In genomic region chr6:27092316-27092692, GRCh38 we compare ENCODE assay signal across 10 cellular contexts.
DNase-seq lines count a peak whose midpoint lies in the region; ATAC-seq, FAIRE-seq and TF ChIP-seq lines count a peak whose summit lies in the region.
"Had no signal": no experiment of that assay in that cellular context is flagged by ENCODE, and none has a peak within 500 bp of the region (broad histone marks: within the 10 kb centered on the region; RNA-seq: fewer than 3 reads in every experiment).

No MANE protein-coding gene starts in this region.

- peak overlapping the region; percentile 83 to 88 (median 85) for H3K4me3 Mint-ChIP-seq in nephron

- H3K79me2 ChIP-seq in Loucy (ENCODE audit: insufficient read depth, low read length): no peaks in the 10 kb centered on the region

- H3K9me3 ChIP-seq in ES-I3 (ENCODE audit: control insufficient read depth, insufficient read depth, low read length) (no peaks in the 10 kb centered on the region), Loucy (ENCODE audit: insufficient read depth, low read depth, low read length) (no peaks in the 10 kb centered on the region), small intestine (ENCODE audit: control insufficient read depth, low read depth) (no peaks in the 10 kb centered on the region), suprapubic skin (no peaks in the 10 kb centered on the region)

- ATAC-seq in HG02642 (IDR thresholded peaks at IDR 0.05; ENCODE audit: poor library complexity, unreplicated experiment): no peak

- TF ChIP-seq EP300 in suprapubic skin (IDR thresholded peaks at IDR 0.05): no peak

- H3K9me2 ChIP-seq in Loucy (replicated peaks; ENCODE audit: low read depth, low read length): no peaks in the 10 kb centered on the region

- DNase-seq in brain microvascular endothelial cell (no peak), NCI-H1694 (lab: John Stamatoyannopoulos, UW) (no peak), small intestine (no peak), suprapubic skin (ENCODE audit: low spot score in 2 of 2) (no peak)
- DNase-seq: cerebellar nuclear complex, NCI-H1436 treated with DMSO at 0.1 percent for 48 hours had no signal

- H3K27me3 Mint-ChIP-seq in nephron (ENCODE audit: low read depth): peaks cover 80% of the 10 kb centered on the region

- H3K27ac ChIP-seq in brain microvascular endothelial cell (peak overlapping the region; percentile 3), small intestine (ENCODE audit: low read depth in 1 of 2, low read length in 1 of 2) (no peak overlapping the region), suprapubic skin (no peak overlapping the region)

- TF ChIP-seq CTCF in Loucy (conservative IDR thresholded peaks at IDR 0.05; ENCODE audit: low read length): no peak
- TF ChIP-seq CTCF in brain microvascular endothelial cell (IDR thresholded peaks at IDR 0.05; ENCODE audit: low read depth, low read length, missing control alignments): no peak
- no peak for TF ChIP-seq CTCF in nephron (IDR thresholded peaks at IDR 0.05; ENCODE audit: unreplicated experiment in 3 of 3)
- TF ChIP-seq CTCF in suprapubic skin (IDR thresholded peaks at IDR 0.05): no peak

- H3K27me3 ChIP-seq in Loucy (ENCODE audit: insufficient read depth, low read length, poor library complexity, severe bottlenecking) (peaks cover 4% of the 10 kb centered on the region), brain microvascular endothelial cell (replicated peaks) (no peaks in the 10 kb centered on the region), small intestine (ENCODE audit: control insufficient read depth in 2 of 2, insufficient read depth in 2 of 2, low read length in 2 of 2) (peaks cover 0 to 13% of the 10 kb centered on the region in 2 donors), suprapubic skin (peaks cover 79% of the 10 kb centered on the region)

- peak overlapping the region; percentile 73 for H3K4me2 ChIP-seq in Loucy (ENCODE audit: low read depth, low read length, poor library complexity, severe bottlenecking)

- in situ Hi-C loops in brain microvascular endothelial cell (cut with HindIII; ENCODE audit: low pct_ligation_motif_present, low sequenced_read_pairs): no loop called here

- TF ChIP-seq POLR2A in suprapubic skin (IDR thresholded peaks at IDR 0.05): no peak

- H3K36me3 ChIP-seq in ES-I3 (ENCODE audit: insufficient read depth, low read length) (no peaks in the 10 kb centered on the region), Loucy (ENCODE audit: insufficient read depth, low read length) (no peaks in the 10 kb centered on the region), brain microvascular endothelial cell (replicated peaks) (no peaks in the 10 kb centered on the region), small intestine (ENCODE audit: control insufficient read depth in 2 of 2, insufficient read depth in 2 of 2, low read length in 2 of 2) (no peaks in the 10 kb centered on the region), suprapubic skin (no peaks in the 10 kb centered on the region)

- H3K9ac ChIP-seq in ES-I3 (ENCODE audit: low read depth, low read length) (peak overlapping the region; percentile 66; the same call in 1 of the 2 replicates), Loucy (ENCODE audit: low read depth, low read length, poor library complexity, severe bottlenecking) (peak overlapping the region; percentile 57)

- H3K4me1 ChIP-seq in ES-I3 (ENCODE audit: insufficient read depth, low read length) (no peaks in the 10 kb centered on the region), Loucy (ENCODE audit: insufficient read depth, low read length, poor library complexity, severe bottlenecking) (peaks cover 10% of the 10 kb centered on the region), small intestine (ENCODE audit: control insufficient read depth in 2 of 2, insufficient read depth in 1 of 2, low read depth in 1 of 2, low read length in 1 of 2) (peaks cover 0 to 1% of the 10 kb centered on the region in 2 donors), suprapubic skin (peaks cover 9% of the 10 kb centered on the region)

- no peaks in the 10 kb centered on the region for H3F3A ChIP-seq in Loucy (ENCODE audit: low read depth)

- peaks cover 4% of the 10 kb centered on the region for H3K9me3 Mint-ChIP-seq in nephron

- H2AFZ ChIP-seq in Loucy (ENCODE audit: low read length): peak overlapping the region; percentile 76

- H3K27ac Mint-ChIP-seq in nephron: no peak overlapping the region

- FAIRE-seq in small intestine (lab: Jason Lieb, UNC): no peak

- H3K36me3 Mint-ChIP-seq in nephron (ENCODE audit: low read depth): peaks cover 4% of the 10 kb centered on the region

- peaks cover 14% of the 10 kb centered on the region for H3K4me1 Mint-ChIP-seq in nephron

- H4K20me1 ChIP-seq in Loucy (ENCODE audit: insufficient read depth, low read length, poor library complexity, severe bottlenecking): no peaks in the 10 kb centered on the region

- peak overlapping the region; percentile 77 for H3K4me3 ChIP-seq in Loucy (ENCODE audit: low read length, poor library complexity, severe bottlenecking)
- H3K4me3 ChIP-seq in brain microvascular endothelial cell (ENCODE audit: low read depth, low read length): peak overlapping the region; percentile 53
- no peak overlapping the region for H3K4me3 ChIP-seq in small intestine (ENCODE audit: low read depth in 1 of 2, low read length in 2 of 2)
- no peak overlapping the region for H3K4me3 ChIP-seq in suprapubic skin

- WGBS in small intestine, 3 donors: 12 to 26% (median 24%) methylated on average over 8 of the region's 8 CpGs
- WGBS in suprapubic skin: 38% methylated on average over 8 of the region's 8 CpGs

Comparison
In these comparisons a context has a peak if more than half of its experiments do, and no peak if none do; other contexts are left out.
1. H3K4me3 ChIP-seq: peak in Loucy (single experiment) and brain microvascular endothelial cell (single experiment); none in small intestine (0 of 2) and suprapubic skin (single experiment).